ENCODE assay signal across 10 cellular contexts in the genomic region with DNA sequence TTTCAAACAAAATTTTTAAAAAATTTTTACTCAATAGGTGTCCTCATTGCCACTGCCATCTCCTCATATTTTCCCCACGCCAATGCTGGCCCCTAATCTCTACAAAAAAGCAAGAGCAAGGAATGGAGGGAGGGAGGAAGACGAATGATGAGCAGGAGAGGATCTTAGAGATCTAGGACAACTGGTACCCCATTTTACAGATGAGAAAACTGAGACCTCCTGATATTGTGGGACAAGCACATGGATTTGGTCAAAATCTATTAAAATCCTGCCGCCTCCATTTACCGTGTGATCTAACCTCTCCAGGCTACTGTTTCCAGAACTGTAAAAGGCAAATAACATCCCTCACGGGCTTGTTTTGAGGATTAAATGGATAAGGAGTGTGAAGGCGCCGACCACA. TPM values are rescaled to one million over a fixed set of nuclear protein-coding genes. Genes with fewer than 3 reads are reported as not detected.
A peak's percentile ranks its signal among the peaks of the same experiment; 100 is the strongest.
DNase-seq lines count a peak whose midpoint lies in the region; ATAC-seq and TF ChIP-seq lines count a peak whose summit lies in the region.
"Had no signal": no experiment of that assay in that cellular context is flagged by ENCODE, and none has a peak within 500 bp of the region (broad histone marks: within the 10 kb centered on the region; RNA-seq: fewer than 3 reads in every experiment).

No MANE protein-coding gene starts in this region.

- no peak for DNase-seq in activated T-cell treated with anti-CD3 and anti-CD28 coated beads, Interleukin-2, amount 50 U/mL, for 72 hours
- DNase-seq in activated T-cell treated with anti-CD3 and anti-CD28 coated beads for 4 hours, result no peak
- DNase-seq in activated naive CD8-positive, alpha-beta T cell treated with anti-CD3 and anti-CD28 coated beads, Interleukin-2, amount 10 ng/mL, durations not matched to agents 7 days and 5 days, result no peak
- DNase-seq in lower lobe of right lung, result no peak
- DNase-seq in thoracic aorta (ENCODE audit: low spot score), result no peak
- no peak for DNase-seq in HPDE6-E6E7 (ENCODE audit: extremely low spot score)
- DNase-seq in NCI-H510A treated with DMSO at 0.1 percent for 48 hours (lab: John Stamatoyannopoulos, UW), result no peak

- POLR2A ChIA-PET in activated naive CD8-positive, alpha-beta T cell treated with anti-CD3 and anti-CD28 coated beads, Interleukin-2, amount 10 ng/mL, durations not matched to agents 7 days and 5 days (lab: Charles Lee), result interaction anchor here (1.7 to 4.0 kb wide), 3 partner anchors 68 to 90 kb away, joined by 9 to 31 read pairs (median 11); no protein-coding TSS in a partner anchor

- H3K27ac Mint-ChIP-seq in activated T-cell treated with anti-CD3 and anti-CD28 coated beads, Interleukin-2, amount 50 U/mL, for 72 hours, result peak overlapping the region; percentile 2
- H3K27ac Mint-ChIP-seq in activated naive CD8-positive, alpha-beta T cell treated with anti-CD3 and anti-CD28 coated beads, Interleukin-2, amount 10 ng/mL, durations not matched to agents 7 days and 5 days, result peak overlapping the region; percentile 96

- H3K9me3 ChIP-seq in lower lobe of right lung (no peaks in the 10 kb centered on the region), thoracic aorta (no peaks in the 10 kb centered on the region)

- H3K27me3 ChIP-seq in lower lobe of right lung (ENCODE audit: low read depth) (no peaks in the 10 kb centered on the region), thoracic aorta (replicated peaks; ENCODE audit: insufficient read depth) (no peaks in the 10 kb centered on the region)

- TF ChIP-seq CTCF in lower lobe of right lung (IDR thresholded peaks at IDR 0.05), result no peak
- TF ChIP-seq CTCF in thoracic aorta (IDR thresholded peaks at IDR 0.05), result no peak

- no peak for ATAC-seq in activated T-cell treated with anti-CD3 and anti-CD28 coated beads, Interleukin-2, amount 50 U/mL, for 72 hours (replicated peaks in 1 of 2)
- ATAC-seq in activated naive CD8-positive, alpha-beta T cell treated with anti-CD3 and anti-CD28 coated beads, Interleukin-2, amount 10 ng/mL, durations not matched to agents 7 days and 5 days (ENCODE audit: low read depth), result no peak
- ATAC-seq in lower lobe of right lung, result no peak
- no peak for ATAC-seq in thoracic aorta (ENCODE audit: insufficient number of reproducible peaks, low FRiP score, low read depth)
- ATAC-seq in GM19035 (IDR thresholded peaks at IDR 0.05; ENCODE audit: unreplicated experiment), result no peak

- H3K36me3 ChIP-seq in lower lobe of right lung, result peaks cover 14% of the 10 kb centered on the region
- no peaks in the 10 kb centered on the region for H3K36me3 ChIP-seq in thoracic aorta

- H3K27ac ChIP-seq in lower lobe of right lung, result peak overlapping the region; percentile 88
- peak overlapping the region; percentile 87 to 93 for H3K27ac ChIP-seq in thoracic aorta
- H3K27ac ChIP-seq: parathyroid adenoma had no signal

- H3K4me3 ChIP-seq in lower lobe of right lung, result peak overlapping the region; percentile 82
- H3K4me3 ChIP-seq in thoracic aorta, result peak overlapping the region; percentile 73

- no peaks in the 10 kb centered on the region for H3K9me3 Mint-ChIP-seq in activated T-cell treated with anti-CD3 and anti-CD28 coated beads, Interleukin-2, amount 50 U/mL, for 72 hours
- H3K9me3 Mint-ChIP-seq in activated naive CD8-positive, alpha-beta T cell treated with anti-CD3 and anti-CD28 coated beads, Interleukin-2, amount 10 ng/mL, durations not matched to agents 7 days and 5 days, result no peaks in the 10 kb centered on the region
- H3K9me3 Mint-ChIP-seq: CD14-positive monocyte had no signal

- H3K4me1 Mint-ChIP-seq in activated T-cell treated with anti-CD3 and anti-CD28 coated beads, Interleukin-2, amount 50 U/mL, for 72 hours (ENCODE audit: low read depth), result peaks cover 64% of the 10 kb centered on the region
- H3K4me1 Mint-ChIP-seq in activated naive CD8-positive, alpha-beta T cell treated with anti-CD3 and anti-CD28 coated beads, Interleukin-2, amount 10 ng/mL, durations not matched to agents 7 days and 5 days, result peaks cover 52% of the 10 kb centered on the region

- intact Hi-C loops in lower lobe of right lung (cut with DNase I), result no loop called here

- H3K36me3 Mint-ChIP-seq in activated T-cell treated with anti-CD3 and anti-CD28 coated beads, Interleukin-2, amount 50 U/mL, for 72 hours (ENCODE audit: insufficient read depth in 2 of 2), result peaks cover 3 to 6% of the 10 kb centered on the region in 2 donors
- H3K36me3 Mint-ChIP-seq in activated naive CD8-positive, alpha-beta T cell treated with anti-CD3 and anti-CD28 coated beads, Interleukin-2, amount 10 ng/mL, durations not matched to agents 7 days and 5 days, result peaks cover 35% of the 10 kb centered on the region

- H3K27me3 Mint-ChIP-seq in activated T-cell treated with anti-CD3 and anti-CD28 coated beads, Interleukin-2, amount 50 U/mL, for 72 hours (ENCODE audit: low read depth), result peaks cover 21% of the 10 kb centered on the region
- no peaks in the 10 kb centered on the region for H3K27me3 Mint-ChIP-seq in activated naive CD8-positive, alpha-beta T cell treated with anti-CD3 and anti-CD28 coated beads, Interleukin-2, amount 10 ng/mL, durations not matched to agents 7 days and 5 days

- peaks cover 79% of the 10 kb centered on the region for H3K4me1 ChIP-seq in lower lobe of right lung
- peaks cover 27 to 63% of the 10 kb centered on the region in 2 donors for H3K4me1 ChIP-seq in thoracic aorta (ENCODE audit: control insufficient read depth in 1 of 2, low read depth in 2 of 2)
- H3K4me1 ChIP-seq: parathyroid adenoma had no signal

- peak overlapping the region; percentile 82 to 84 for H3K4me3 Mint-ChIP-seq in activated T-cell treated with anti-CD3 and anti-CD28 coated beads, Interleukin-2, amount 50 U/mL, for 72 hours
- H3K4me3 Mint-ChIP-seq in activated naive CD8-positive, alpha-beta T cell treated with anti-CD3 and anti-CD28 coated beads, Interleukin-2, amount 10 ng/mL, durations not matched to agents 7 days and 5 days, result peak overlapping the region; percentile 97

RNA-seq across cellular contexts. Expression of a gene that starts 4.6 kb away (rescaled TPM):
- 1 to 10 TPM; 7.4 to 9.5 TPM for total RNA-seq in activated T-cell treated with anti-CD3 and anti-CD28 coated beads, Interleukin-2, amount 50 U/mL, for 72 hours
- total RNA-seq in activated naive CD8-positive, alpha-beta T cell treated with anti-CD3 and anti-CD28 coated beads, Interleukin-2, amount 10 ng/mL, durations not matched to agents 7 days and 5 days, result 10 to 100 TPM; 49.1 to 49.5 TPM
- total RNA-seq in lower lobe of right lung, result 157 TPM
- 100 to 1,000 TPM; 114 to 168 TPM for total RNA-seq in thoracic aorta

Comparison
In these comparisons a context has a peak if more than half of its experiments do, and no peak if none do; other contexts are left out.
1. RNA of a gene that starts 4.6 kb away (total RNA-seq): 114 to 168 TPM in thoracic aorta, 157 TPM in lower lobe of right lung (single experiment) and 49.1 to 49.5 TPM in activated naive CD8-positive, alpha-beta T cell treated with anti-CD3 and anti-CD28 coated beads, Interleukin-2, amount 10 ng/mL, durations not matched to agents 7 days and 5 days; 7.4 to 9.5 TPM in activated T-cell treated with anti-CD3 and anti-CD28 coated beads, Interleukin-2, amount 50 U/mL, for 72 hours; every median in the first group is over 4 times any median in the second.